In the genomic region with DNA sequence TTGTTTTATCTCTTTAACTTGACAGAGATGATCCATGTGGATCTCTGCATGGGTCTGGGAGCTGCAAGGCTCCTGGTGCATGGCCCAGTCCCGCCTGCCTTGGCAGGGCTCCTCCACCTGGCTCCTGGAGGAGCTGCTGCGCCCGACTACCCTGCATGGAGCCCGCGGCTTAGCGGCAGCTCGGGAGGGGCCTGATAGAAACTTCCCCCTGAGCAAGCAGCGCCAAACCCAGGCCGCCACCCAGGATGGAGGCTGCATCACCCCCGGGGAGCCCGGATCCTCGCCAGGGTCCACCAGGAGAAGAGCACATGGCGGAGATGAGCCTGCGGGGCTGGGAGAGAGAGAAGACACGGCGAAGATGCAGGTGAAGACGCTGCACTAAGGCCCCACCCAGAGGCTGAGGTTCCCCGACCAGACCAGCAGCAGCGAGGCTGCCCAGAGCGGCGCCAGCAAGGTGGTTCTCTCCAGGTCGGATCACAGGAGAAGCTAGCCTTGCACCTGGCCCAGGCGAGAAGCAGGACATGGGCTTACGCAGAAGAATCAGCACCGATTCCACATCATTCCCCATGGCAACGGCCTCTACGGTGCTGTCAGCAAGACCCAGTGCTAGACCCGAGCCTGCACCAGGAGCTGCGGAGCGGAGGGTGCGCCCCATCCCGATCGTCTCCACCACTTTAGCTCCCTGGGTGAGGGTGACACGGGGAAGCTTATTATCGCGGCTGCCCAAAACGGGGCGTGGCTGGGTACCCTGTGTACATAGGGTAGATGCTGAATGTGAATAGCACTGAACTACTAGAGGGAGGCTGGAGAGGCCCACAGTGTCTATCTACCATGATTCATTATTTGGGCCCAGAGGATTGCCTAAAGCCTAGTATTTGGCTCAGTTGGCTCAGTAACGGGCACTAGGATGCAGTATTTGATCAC, we compare ENCODE assay signal across 1 cellular context.
TF ChIP-seq lines count a peak whose summit lies in the region.

No MANE protein-coding gene starts in this region.

TF ChIP-seq in H1, 55 proteins besides CTCF, POLR2A, EP300 and RAD21 (continued from another document):
- peak; percentile 25 for TF ChIP-seq EZH2 (IDR thresholded peaks at IDR 0.05; ENCODE audit: low read depth, low read length, severe bottlenecking)
